ENCODE assay signal across 9 cellular contexts in genomic region chr7:27185708-27186449, GRCh38. TPM values are rescaled to one million over a fixed set of nuclear protein-coding genes. Genes with fewer than 3 reads are reported as not detected.
DNase-seq lines count a peak whose midpoint lies in the region; ATAC-seq, FAIRE-seq and TF ChIP-seq lines count a peak whose summit lies in the region.
"Had no signal": no experiment of that assay in that cellular context is flagged by ENCODE, and none has a peak within 500 bp of the region (broad histone marks: within the 10 kb centered on the region; RNA-seq: fewer than 3 reads in every experiment).

No MANE protein-coding gene starts in this region.

- CTCF ChIA-PET in HepG2 (lab: Yijun Ruan, JAX; ENCODE audit: low intra/inter-chr PET ratio, low total read pairs), result no interaction called here

- FAIRE-seq in HepG2 (lab: Jason Lieb, UNC), result no peak

- H3K4me3 ChIP-seq in right lobe of liver (no peak overlapping the region), HepG2 (replicated peaks in 1 of 3; ENCODE audit: insufficient read depth in 1 of 3, low read depth in 2 of 3, low read length in 3 of 3) (no peak overlapping the region), mucosa of rectum (ENCODE audit: low read length in 2 of 2) (peak overlapping the region; percentile 83 to 87), uterus (peak overlapping the region; percentile 56 to 79), thyroid gland (replicated peaks in 1 of 3) (no peak overlapping the region)

- 4% methylated on average over 15 of the region's 30 CpGs for WGBS in right lobe of liver (ENCODE audit: insufficient coverage, low coverage, low lambda C conversion rate, missing lambda C conversion rate)
- 60% methylated on average over 27 of the region's 30 CpGs for WGBS in HepG2 (ENCODE audit: low lambda C conversion rate)
- 6 to 9% methylated on average over 30 of the region's 30 CpGs for WGBS in thyroid gland, 2 donors

- no peaks in the 10 kb centered on the region for H3K9me3 ChIP-seq in right lobe of liver
- H3K9me3 ChIP-seq in HepG2 (ENCODE audit: low read length), result no peaks in the 10 kb centered on the region
- H3K9me3 ChIP-seq in mucosa of rectum (ENCODE audit: control insufficient read depth in 2 of 2, low read length in 2 of 2), result no peaks in the 10 kb centered on the region
- H3K9me3 ChIP-seq in uterus, result no peaks in the 10 kb centered on the region
- H3K9me3 ChIP-seq in thyroid gland, result no peaks in the 10 kb centered on the region

- H3K9ac ChIP-seq in HepG2 (ENCODE audit: insufficient read depth, low read depth, low read length) (no peak overlapping the region), mucosa of rectum (ENCODE audit: low read depth in 1 of 2, low read length in 2 of 2) (peak overlapping the region; percentile 94 to 96)
- H3K9ac ChIP-seq: KMS-11 had no signal

- DNase-seq in right lobe of liver, result peak in 2 of 3 donors; percentile 31
- no peak for DNase-seq in HepG2 (ENCODE audit: low spot score)
- no peak for DNase-seq in activated naive CD8-positive, alpha-beta T cell treated with anti-CD3 and anti-CD28 coated beads for 36 hours
- DNase-seq in uterus, result peak in 1 of 2 donors; percentile 47
- DNase-seq in thyroid gland, result no peak

- in situ Hi-C loops in HepG2 (cut with HindIII; ENCODE audit: extremely low pct_ligation_motif_present, low pct_unique_long_range_greater_than_20kb), result no loop called here

- H3K27ac ChIP-seq in right lobe of liver (no peak overlapping the region), HepG2 (ENCODE audit: extremely low read length, insufficient read depth, low read length) (no peak overlapping the region), mucosa of rectum (ENCODE audit: low read depth in 2 of 2, low read length in 2 of 2) (peak overlapping the region; percentile 91 to 93), uterus (peak overlapping the region; percentile 94 to 96), thyroid gland (no peak overlapping the region)
- H3K27ac ChIP-seq: KMS-11 had no signal

- H3K4me2 ChIP-seq in HepG2 (ENCODE audit: low read depth, low read length), result no peak overlapping the region
- H3K4me2 ChIP-seq: KMS-11 had no signal

- H3K4me1 Mint-ChIP-seq in activated naive CD8-positive, alpha-beta T cell treated with anti-CD3 and anti-CD28 coated beads for 36 hours, result peaks cover 31% of the 10 kb centered on the region

- no peaks in the 10 kb centered on the region for H3K79me2 ChIP-seq in HepG2 (ENCODE audit: insufficient read depth, low read length)

- H4K20me1 ChIP-seq in HepG2 (ENCODE audit: insufficient read depth, low read length), result peaks cover 6% of the 10 kb centered on the region; the same call in 1 of the 2 replicates

- TF ChIP-seq EP300 in HepG2 (IDR thresholded peaks at IDR 0.05; ENCODE audit: low read depth in 2 of 2, low read length in 2 of 2), result no peak
- TF ChIP-seq EP300 in HepG2 (CRISPR knock-in tag; IDR thresholded peaks at IDR 0.05; ENCODE audit: borderline replicate concordance), result no peak

- ATAC-seq in right lobe of liver (no peak), HepG2 (no peak), GM19023 (IDR thresholded peaks at IDR 0.05; ENCODE audit: unreplicated experiment) (no peak), HG03571 (IDR thresholded peaks at IDR 0.05; ENCODE audit: unreplicated experiment) (no peak)

- TF ChIP-seq RAD21 in HepG2 (CRISPR knock-in tag; IDR thresholded peaks at IDR 0.05), result no peak

- no peak overlapping the region for H2AFZ ChIP-seq in HepG2 (ENCODE audit: low read length)

- no peaks in the 10 kb centered on the region for H3K36me3 Mint-ChIP-seq in activated naive CD8-positive, alpha-beta T cell treated with anti-CD3 and anti-CD28 coated beads for 36 hours

- H3K27me3 Mint-ChIP-seq in activated naive CD8-positive, alpha-beta T cell treated with anti-CD3 and anti-CD28 coated beads for 36 hours, result peaks cover 96% of the 10 kb centered on the region

- no peaks in the 10 kb centered on the region for H3K9me3 Mint-ChIP-seq in activated naive CD8-positive, alpha-beta T cell treated with anti-CD3 and anti-CD28 coated beads for 36 hours

- TF ChIP-seq POLR2A in right lobe of liver (IDR thresholded peaks at IDR 0.05) (no peak), HepG2 (IDR thresholded peaks at IDR 0.05; ENCODE audit: insufficient read depth in 1 of 2, low read depth in 2 of 2, low read length in 2 of 2) (no peak), uterus (IDR thresholded peaks at IDR 0.05) (no peak), thyroid gland (IDR thresholded peaks at IDR 0.05) (no peak)

- H3K36me3 ChIP-seq in right lobe of liver, result no peaks in the 10 kb centered on the region
- H3K36me3 ChIP-seq in HepG2 (replicated peaks in 1 of 2; ENCODE audit: control insufficient read depth in 1 of 2, insufficient read depth in 2 of 2, low read length in 2 of 2), result no peaks in the 10 kb centered on the region
- H3K36me3 ChIP-seq in mucosa of rectum (ENCODE audit: control insufficient read depth in 2 of 2, insufficient read depth in 2 of 2, low read length in 2 of 2), result no peaks in the 10 kb centered on the region
- H3K36me3 ChIP-seq in uterus, result no peaks in the 10 kb centered on the region
- no peaks in the 10 kb centered on the region for H3K36me3 ChIP-seq in thyroid gland

- H3K4me1 ChIP-seq in right lobe of liver (peaks cover 0 to 20% (median 0%) of the 10 kb centered on the region in 4 donors), HepG2 (ENCODE audit: insufficient read depth, low read length) (peaks cover 37% of the 10 kb centered on the region), mucosa of rectum (ENCODE audit: control insufficient read depth in 2 of 2, insufficient read depth in 2 of 2, low read length in 2 of 2) (peaks cover 64 to 81% of the 10 kb centered on the region in 2 donors), uterus (no peaks in the 10 kb centered on the region), thyroid gland (peaks cover 19 to 38% of the 10 kb centered on the region in 2 donors)

- POLR2A ChIA-PET in HepG2 (lab: Yijun Ruan, JAX), result no interaction called here

- peak overlapping the region; percentile 70 for H3K4me3 Mint-ChIP-seq in activated naive CD8-positive, alpha-beta T cell treated with anti-CD3 and anti-CD28 coated beads for 36 hours

- no peak for TF ChIP-seq CTCF in right lobe of liver (IDR thresholded peaks at IDR 0.05)
- TF ChIP-seq CTCF in HepG2 (CRISPR knock-in tag; IDR thresholded peaks at IDR 0.05), result no peak
- no peak for TF ChIP-seq CTCF in uterus (IDR thresholded peaks at IDR 0.05)
- TF ChIP-seq CTCF in thyroid gland (IDR thresholded peaks at IDR 0.05), result no peak

- intact Hi-C loops in right lobe of liver (cut with DNase I) (no loop called here), HepG2 (cut with micrococcal nuclease; ENCODE audit: unreplicated experiment) (no loop called here), uterus (cut with DNase I; ENCODE audit: low total_unique reads) (loop anchor here (5.0 kb wide), 1 partner anchor 476 kb away; the partner anchor contains the start of gene HIBADH), thyroid gland (cut with DNase I) (no loop called here)

- H3K27me3 ChIP-seq in right lobe of liver (peaks cover 22 to 86% of the 10 kb centered on the region in 2 donors), HepG2 (ENCODE audit: control insufficient read depth in 1 of 2, insufficient read depth in 2 of 2, low read length in 2 of 2) (peaks cover 30 to 96% of the 10 kb centered on the region in 2 experiments), mucosa of rectum (ENCODE audit: control insufficient read depth in 2 of 2, insufficient read depth in 2 of 2, low read length in 2 of 2) (peaks cover 10 to 30% of the 10 kb centered on the region in 2 donors), uterus (no peaks in the 10 kb centered on the region), thyroid gland (peaks cover 91% of the 10 kb centered on the region)

- no TSS peak for BruUV-seq in HepG2 (replicated peaks; lab: Mats Ljungman, UMichigan)

- H3K27ac Mint-ChIP-seq in activated naive CD8-positive, alpha-beta T cell treated with anti-CD3 and anti-CD28 coated beads for 36 hours, result no peak overlapping the region

RNA-seq across cellular contexts. Expression of gene HOXA11, which starts 0.8 kb away (rescaled TPM):
- not detected for total RNA-seq in right lobe of liver
- total RNA-seq in HepG2 (2016; rRNA removed; fragmentation: Illumina TruSeq; extraction: Trizol), result not detected in 2 replicates
- total RNA-seq in HepG2 (2016; cell fraction: cytosol; rRNA removed; fragmentation: Illumina TruSeq; extraction: Trizol; ENCODE audit: low read depth), result not detected in 2 replicates
- total RNA-seq in HepG2 (2016; cell fraction: insoluble cytoplasmic fraction; rRNA removed; fragmentation: Illumina TruSeq; extraction: Trizol), result not detected in 2 replicates
- total RNA-seq in HepG2 (2016; cell fraction: membrane; rRNA removed; fragmentation: Illumina TruSeq; extraction: Trizol), result not detected in 2 replicates
- not detected in 2 replicates for total RNA-seq in HepG2 (2016; cell fraction: nucleus; rRNA removed; fragmentation: Illumina TruSeq; extraction: Trizol)
- polyA plus RNA-seq in HepG2 (2011; rRNA removed), result 0.04 TPM in 1 of 2 replicates, not detected in the other
- polyA plus RNA-seq in HepG2 (2011; cell fraction: cytosol; rRNA removed), result not detected in 2 replicates
- not detected in 2 replicates for polyA plus RNA-seq in HepG2 (2011; cell fraction: nucleus; rRNA removed)
- polyA plus RNA-seq in HepG2 (2012), result not detected in 2 replicates
- not detected in 2 replicates for polyA plus RNA-seq in HepG2 (2016; cell fraction: cytosol; fragmentation: Illumina TruSeq; extraction: Trizol; ENCODE audit: low read depth)
- not detected in 2 replicates for polyA plus RNA-seq in HepG2 (2016; cell fraction: insoluble cytoplasmic fraction; fragmentation: Illumina TruSeq; extraction: Trizol; ENCODE audit: low read depth)
- polyA plus RNA-seq in HepG2 (2016; cell fraction: membrane; fragmentation: Illumina TruSeq; extraction: Trizol; ENCODE audit: low read depth), result not detected in 2 replicates
- not detected in 2 replicates for polyA plus RNA-seq in HepG2 (2016; cell fraction: nucleus; fragmentation: Illumina TruSeq; extraction: Trizol; ENCODE audit: insufficient read depth, low read depth)
- 2.9 TPM in 1 of 2 replicates, not detected in the other for polyA minus RNA-seq in HepG2 (2011; rRNA and poly(A)+ RNA removed; ENCODE audit: low replicate concordance)
- polyA minus RNA-seq in HepG2 (2011; cell fraction: cytosol; rRNA and poly(A)+ RNA removed), result not detected in 2 replicates
- polyA minus RNA-seq in HepG2 (2011; cell fraction: nucleus; rRNA and poly(A)+ RNA removed), result not detected in 2 replicates
- under 1 TPM in 1 of 2 experiments, not detected in 1; 0.10 TPM for total RNA-seq in activated naive CD8-positive, alpha-beta T cell treated with anti-CD3 and anti-CD28 coated beads for 36 hours
- total RNA-seq in uterus, result 10 to 100 TPM; 32.4 to 82.0 (median 57.8) TPM
- total RNA-seq in thyroid gland, result not detected

RNA-seq across cellular contexts. Expression of gene HOXA10, which starts 11.8 kb away (rescaled TPM):
- not detected for total RNA-seq in right lobe of liver
- total RNA-seq in HepG2 (2016; rRNA removed; fragmentation: Illumina TruSeq; extraction: Trizol), result not detected in 2 replicates
- total RNA-seq in HepG2 (2016; cell fraction: cytosol; rRNA removed; fragmentation: Illumina TruSeq; extraction: Trizol; ENCODE audit: low read depth), result not detected in 2 replicates
- not detected in 2 replicates for total RNA-seq in HepG2 (2016; cell fraction: insoluble cytoplasmic fraction; rRNA removed; fragmentation: Illumina TruSeq; extraction: Trizol)
- total RNA-seq in HepG2 (2016; cell fraction: membrane; rRNA removed; fragmentation: Illumina TruSeq; extraction: Trizol), result not detected in 2 replicates
- total RNA-seq in HepG2 (2016; cell fraction: nucleus; rRNA removed; fragmentation: Illumina TruSeq; extraction: Trizol), result not detected in 2 replicates
- polyA plus RNA-seq in HepG2 (2011; rRNA removed), result 0.03 TPM in 1 of 2 replicates, not detected in the other
- not detected in 2 replicates for polyA plus RNA-seq in HepG2 (2011; cell fraction: cytosol; rRNA removed)
- polyA plus RNA-seq in HepG2 (2011; cell fraction: nucleus; rRNA removed), result not detected in 2 replicates
- polyA plus RNA-seq in HepG2 (2012), result not detected in 2 replicates
- polyA plus RNA-seq in HepG2 (2016; cell fraction: cytosol; fragmentation: Illumina TruSeq; extraction: Trizol; ENCODE audit: low read depth), result not detected in 2 replicates
- not detected in 2 replicates for polyA plus RNA-seq in HepG2 (2016; cell fraction: insoluble cytoplasmic fraction; fragmentation: Illumina TruSeq; extraction: Trizol; ENCODE audit: low read depth)
- polyA plus RNA-seq in HepG2 (2016; cell fraction: membrane; fragmentation: Illumina TruSeq; extraction: Trizol; ENCODE audit: low read depth), result 0.12 TPM in 1 of 2 replicates, not detected in the other
- not detected in 2 replicates for polyA plus RNA-seq in HepG2 (2016; cell fraction: nucleus; fragmentation: Illumina TruSeq; extraction: Trizol; ENCODE audit: insufficient read depth, low read depth)
- 11.6 TPM in 1 of 2 replicates, not detected in the other for polyA minus RNA-seq in HepG2 (2011; rRNA and poly(A)+ RNA removed; ENCODE audit: low replicate concordance)
- polyA minus RNA-seq in HepG2 (2011; cell fraction: cytosol; rRNA and poly(A)+ RNA removed), result not detected in 2 replicates
- not detected in 2 replicates for polyA minus RNA-seq in HepG2 (2011; cell fraction: nucleus; rRNA and poly(A)+ RNA removed)
- total RNA-seq in activated naive CD8-positive, alpha-beta T cell treated with anti-CD3 and anti-CD28 coated beads for 36 hours, result not detected
- total RNA-seq in uterus, result 100 to 1,000 TPM in 1 of 4 donors, 10 to 100 TPM in 3; 50.0 to 114 (median 69.0) TPM
- total RNA-seq in thyroid gland, result 1 to 10 TPM in 1 of 4 donors, not detected in 3; 4.0 TPM

RNA-seq across cellular contexts. Expression of gene HOXA13, which starts 14.0 kb away (rescaled TPM):
- not detected for total RNA-seq in right lobe of liver
- 0.04 TPM in 2 replicates for total RNA-seq in HepG2 (2016; rRNA removed; fragmentation: Illumina TruSeq; extraction: Trizol)
- total RNA-seq in HepG2 (2016; cell fraction: cytosol; rRNA removed; fragmentation: Illumina TruSeq; extraction: Trizol; ENCODE audit: low read depth), result not detected in 2 replicates
- total RNA-seq in HepG2 (2016; cell fraction: insoluble cytoplasmic fraction; rRNA removed; fragmentation: Illumina TruSeq; extraction: Trizol), result 0.02 TPM in 1 of 2 replicates, not detected in the other
- total RNA-seq in HepG2 (2016; cell fraction: membrane; rRNA removed; fragmentation: Illumina TruSeq; extraction: Trizol), result 0.03 TPM in 1 of 2 replicates, not detected in the other
- total RNA-seq in HepG2 (2016; cell fraction: nucleus; rRNA removed; fragmentation: Illumina TruSeq; extraction: Trizol), result not detected in 2 replicates
- 0.01 TPM in 1 of 2 replicates, not detected in the other for polyA plus RNA-seq in HepG2 (2011; rRNA removed)
- not detected in 2 replicates for polyA plus RNA-seq in HepG2 (2011; cell fraction: cytosol; rRNA removed)
- polyA plus RNA-seq in HepG2 (2011; cell fraction: nucleus; rRNA removed), result not detected in 2 replicates
- polyA plus RNA-seq in HepG2 (2012), result not detected in 2 replicates
- polyA plus RNA-seq in HepG2 (2016; cell fraction: cytosol; fragmentation: Illumina TruSeq; extraction: Trizol; ENCODE audit: low read depth), result not detected in 2 replicates
- not detected in 2 replicates for polyA plus RNA-seq in HepG2 (2016; cell fraction: insoluble cytoplasmic fraction; fragmentation: Illumina TruSeq; extraction: Trizol; ENCODE audit: low read depth)
- not detected in 2 replicates for polyA plus RNA-seq in HepG2 (2016; cell fraction: membrane; fragmentation: Illumina TruSeq; extraction: Trizol; ENCODE audit: low read depth)
- polyA plus RNA-seq in HepG2 (2016; cell fraction: nucleus; fragmentation: Illumina TruSeq; extraction: Trizol; ENCODE audit: insufficient read depth, low read depth), result 0.11 TPM in 1 of 2 replicates, not detected in the other
- polyA minus RNA-seq in HepG2 (2011; rRNA and poly(A)+ RNA removed; ENCODE audit: low replicate concordance), result 0.26 TPM in 1 of 2 replicates, not detected in the other
- not detected in 2 replicates for polyA minus RNA-seq in HepG2 (2011; cell fraction: cytosol; rRNA and poly(A)+ RNA removed)
- polyA minus RNA-seq in HepG2 (2011; cell fraction: nucleus; rRNA and poly(A)+ RNA removed), result 0.26 TPM in 1 of 2 replicates, not detected in the other
- total RNA-seq in activated naive CD8-positive, alpha-beta T cell treated with anti-CD3 and anti-CD28 coated beads for 36 hours, result not detected
- total RNA-seq in uterus, result 10 to 100 TPM in 1 of 4 donors, 1 to 10 TPM in 1, under 1 TPM in 2; 0.40 to 27.5 (median 1.1) TPM
- not detected for total RNA-seq in thyroid gland

RNA-seq across cellular contexts. Expression of gene HOXA9, which starts 20.5 kb away (rescaled TPM):
- total RNA-seq in right lobe of liver, result under 1 TPM in 1 of 6 experiments, not detected in 5; 0.09 TPM
- total RNA-seq in HepG2 (2016; rRNA removed; fragmentation: Illumina TruSeq; extraction: Trizol), result not detected in 2 replicates
- not detected in 2 replicates for total RNA-seq in HepG2 (2016; cell fraction: cytosol; rRNA removed; fragmentation: Illumina TruSeq; extraction: Trizol; ENCODE audit: low read depth)
- total RNA-seq in HepG2 (2016; cell fraction: insoluble cytoplasmic fraction; rRNA removed; fragmentation: Illumina TruSeq; extraction: Trizol), result not detected in 2 replicates
- not detected in 2 replicates for total RNA-seq in HepG2 (2016; cell fraction: membrane; rRNA removed; fragmentation: Illumina TruSeq; extraction: Trizol)
- total RNA-seq in HepG2 (2016; cell fraction: nucleus; rRNA removed; fragmentation: Illumina TruSeq; extraction: Trizol), result not detected in 2 replicates
- not detected in 2 replicates for polyA plus RNA-seq in HepG2 (2011; rRNA removed)
- polyA plus RNA-seq in HepG2 (2011; cell fraction: cytosol; rRNA removed), result not detected in 2 replicates
- not detected in 2 replicates for polyA plus RNA-seq in HepG2 (2011; cell fraction: nucleus; rRNA removed)
- not detected in 2 replicates for polyA plus RNA-seq in HepG2 (2012)
- polyA plus RNA-seq in HepG2 (2016; cell fraction: cytosol; fragmentation: Illumina TruSeq; extraction: Trizol; ENCODE audit: low read depth), result not detected in 2 replicates
- polyA plus RNA-seq in HepG2 (2016; cell fraction: insoluble cytoplasmic fraction; fragmentation: Illumina TruSeq; extraction: Trizol; ENCODE audit: low read depth), result not detected in 2 replicates
- not detected in 2 replicates for polyA plus RNA-seq in HepG2 (2016; cell fraction: membrane; fragmentation: Illumina TruSeq; extraction: Trizol; ENCODE audit: low read depth)
- polyA plus RNA-seq in HepG2 (2016; cell fraction: nucleus; fragmentation: Illumina TruSeq; extraction: Trizol; ENCODE audit: insufficient read depth, low read depth), result not detected in 2 replicates
- 0.51 TPM in 1 of 2 replicates, not detected in the other for polyA minus RNA-seq in HepG2 (2011; rRNA and poly(A)+ RNA removed; ENCODE audit: low replicate concordance)
- not detected in 2 replicates for polyA minus RNA-seq in HepG2 (2011; cell fraction: cytosol; rRNA and poly(A)+ RNA removed)
- not detected in 2 replicates for polyA minus RNA-seq in HepG2 (2011; cell fraction: nucleus; rRNA and poly(A)+ RNA removed)
- not detected for total RNA-seq in activated naive CD8-positive, alpha-beta T cell treated with anti-CD3 and anti-CD28 coated beads for 36 hours
- 10 to 100 TPM in 3 of 4 donors, 1 to 10 TPM in 1; 2.3 to 26.4 (median 22.4) TPM for total RNA-seq in uterus
- 1 to 10 TPM in 1 of 4 donors, under 1 TPM in 2, not detected in 1; 0.63 to 1.9 (median 0.67) TPM for total RNA-seq in thyroid gland

RNA-seq across cellular contexts. Expression of gene HOXA7, which starts 29.4 kb away (rescaled TPM):
- total RNA-seq in right lobe of liver (not detected), HepG2 (2016; rRNA removed; fragmentation: Illumina TruSeq; extraction: Trizol) (not detected in 2 replicates), uterus (1 to 10 TPM in 3 of 4 donors, under 1 TPM in 1; 0.26 to 9.1 (median 5.2) TPM), thyroid gland (1 to 10 TPM in 1 of 4 donors, under 1 TPM in 3; 0.34 to 2.1 (median 0.74) TPM)
- total RNA-seq in HepG2 (2016; cell fraction: cytosol; rRNA removed; fragmentation: Illumina TruSeq; extraction: Trizol; ENCODE audit: low read depth), result not detected in 2 replicates
- total RNA-seq in HepG2 (2016; cell fraction: insoluble cytoplasmic fraction; rRNA removed; fragmentation: Illumina TruSeq; extraction: Trizol), result not detected in 2 replicates
- 0.07 and 0.15 TPM in 2 replicates for total RNA-seq in HepG2 (2016; cell fraction: membrane; rRNA removed; fragmentation: Illumina TruSeq; extraction: Trizol)
- total RNA-seq in HepG2 (2016; cell fraction: nucleus; rRNA removed; fragmentation: Illumina TruSeq; extraction: Trizol), result not detected in 2 replicates
- polyA plus RNA-seq in HepG2 (2011; rRNA removed), result 0.05 and 0.10 TPM in 2 replicates
- 0.07 and 0.13 TPM in 2 replicates for polyA plus RNA-seq in HepG2 (2011; cell fraction: cytosol; rRNA removed)
- polyA plus RNA-seq in HepG2 (2011; cell fraction: nucleus; rRNA removed), result 0.08 TPM in 1 of 2 replicates, not detected in the other
- 0.32 TPM in 1 of 2 replicates, not detected in the other for polyA plus RNA-seq in HepG2 (2012)
- 0.10 TPM in 1 of 2 replicates, not detected in the other for polyA plus RNA-seq in HepG2 (2016; cell fraction: cytosol; fragmentation: Illumina TruSeq; extraction: Trizol; ENCODE audit: low read depth)
- 0.22 and 0.31 TPM in 2 replicates for polyA plus RNA-seq in HepG2 (2016; cell fraction: insoluble cytoplasmic fraction; fragmentation: Illumina TruSeq; extraction: Trizol; ENCODE audit: low read depth)
- polyA plus RNA-seq in HepG2 (2016; cell fraction: membrane; fragmentation: Illumina TruSeq; extraction: Trizol; ENCODE audit: low read depth), result 0.26 and 0.30 TPM in 2 replicates
- not detected in 2 replicates for polyA plus RNA-seq in HepG2 (2016; cell fraction: nucleus; fragmentation: Illumina TruSeq; extraction: Trizol; ENCODE audit: insufficient read depth, low read depth)
- polyA minus RNA-seq in HepG2 (2011; rRNA and poly(A)+ RNA removed; ENCODE audit: low replicate concordance), result 0.08 and 3.8 TPM in 2 replicates
- 0.30 and 1.1 TPM in 2 replicates for polyA minus RNA-seq in HepG2 (2011; cell fraction: cytosol; rRNA and poly(A)+ RNA removed)
- polyA minus RNA-seq in HepG2 (2011; cell fraction: nucleus; rRNA and poly(A)+ RNA removed), result not detected in 2 replicates
- total RNA-seq in activated naive CD8-positive, alpha-beta T cell treated with anti-CD3 and anti-CD28 coated beads for 36 hours, result not detected

Comparison
In these comparisons a context has a peak if more than half of its experiments do, and no peak if none do; other contexts are left out.
1. DNase-seq: peak in right lobe of liver (2 of 3); none in HepG2 (single experiment), activated naive CD8-positive, alpha-beta T cell treated with anti-CD3 and anti-CD28 coated beads for 36 hours (single experiment) and thyroid gland (0 of 2).
2. H3K27ac ChIP-seq: peak in mucosa of rectum (2 of 2) and uterus (2 of 2); none in right lobe of liver (0 of 3), HepG2 (single experiment) and thyroid gland (0 of 3).
3. H3K4me3 ChIP-seq: peak in mucosa of rectum (2 of 2) and uterus (2 of 2); none in right lobe of liver (0 of 3), HepG2 (0 of 3) and thyroid gland (0 of 3).
4. RNA of gene HOXA11, which starts 0.8 kb away (total RNA-seq): 32.4 to 82.0 TPM in uterus; 0.10 TPM in activated naive CD8-positive, alpha-beta T cell treated with anti-CD3 and anti-CD28 coated beads for 36 hours, not detected in right lobe of liver, not detected in HepG2 and not detected in thyroid gland; every median in the first group is over 10 times any median in the second.
5. RNA of gene HOXA10, which starts 11.8 kb away (total RNA-seq): 50.0 to 114 TPM in uterus; 4.0 TPM in thyroid gland, not detected in HepG2, not detected in right lobe of liver and not detected in activated naive CD8-positive, alpha-beta T cell treated with anti-CD3 and anti-CD28 coated beads for 36 hours; every median in the first group is over 10 times any median in the second.